ENCODE assay signal across 8 cellular contexts in genomic region chr7:100428967-100429636, GRCh38. TPM values are rescaled to one million over a fixed set of nuclear protein-coding genes. Genes with fewer than 3 reads are reported as not detected.
DNase-seq lines count a peak whose midpoint lies in the region; ATAC-seq and TF ChIP-seq lines count a peak whose summit lies in the region.

No MANE protein-coding gene starts in this region.

- ATAC-seq in GM19395 (IDR thresholded peaks at IDR 0.05; ENCODE audit: unreplicated experiment) = peak; percentile 51
- ATAC-seq in HG03565 (IDR thresholded peaks at IDR 0.05; ENCODE audit: unreplicated experiment) = peak; percentile 46
- ATAC-seq in left lung = peak; percentile 81

- H3K4me1 ChIP-seq in BLaER1 treated with 17β-estradiol and CSF1 and Interleukin-3, amounts not matched to agents 10 nM and 100 nM = peaks cover 36 to 43% (median 42%) of the 10 kb centered on the region in 10 experiments
- peaks cover 10 to 52% of the 10 kb centered on the region in 2 donors for H3K4me1 ChIP-seq in left lung

- no peaks in the 10 kb centered on the region for H3K27me3 ChIP-seq in BLaER1 treated with 17β-estradiol and CSF1 and Interleukin-3, amounts not matched to agents 10 nM and 100 nM
- H3K27me3 ChIP-seq in left lung = no peaks in the 10 kb centered on the region

- intact Hi-C loops in left lung (cut with DNase I) = no loop called here

- peaks cover 0 to 10% (median 0%) of the 10 kb centered on the region in 11 experiments; a peak in 5 of 22 replicates for H3K9me3 ChIP-seq in BLaER1 treated with 17β-estradiol and CSF1 and Interleukin-3, amounts not matched to agents 10 nM and 100 nM (replicated peaks in 1 of 11)
- H3K9me3 ChIP-seq in left lung = no peaks in the 10 kb centered on the region

- DNase-seq in NCI-H774 (lab: John Stamatoyannopoulos, UW) (peak; percentile 98), dermis blood vessel endothelial cell (peak; percentile 100), left lung (peak; percentile 100)
- DNase-seq in activated CD4-positive, alpha-beta T cell treated with anti-CD3 and anti-CD28 coated beads, Interleukin-2, amount 50 U/mL, for 48 hours = peak; percentile 100
- peak; percentile 100 for DNase-seq in stimulated activated CD4-positive, alpha-beta T cell treated with anti-CD3 and anti-CD28 coated beads, Interleukin-2, amount 100 ng/mL, for 4 hours (ENCODE audit: low read depth)

- H3K27ac ChIP-seq in BLaER1 treated with 17β-estradiol and CSF1 and Interleukin-3, amounts not matched to agents 10 nM and 100 nM = peak overlapping the region; percentile 95 to 100 (median 99)
- peak overlapping the region; percentile 99 to 100 for H3K27ac ChIP-seq in left lung

- peaks cover 27 to 44% (median 37%) of the 10 kb centered on the region in 11 experiments; a peak in 21 of 22 replicates for H4K20me1 ChIP-seq in BLaER1 treated with 17β-estradiol and CSF1 and Interleukin-3, amounts not matched to agents 10 nM and 100 nM

- peak overlapping the region; percentile 94 to 100 (median 99) for H3K9ac ChIP-seq in BLaER1 treated with 17β-estradiol and CSF1 and Interleukin-3, amounts not matched to agents 10 nM and 100 nM

- TF ChIP-seq CTCF in left lung (IDR thresholded peaks at IDR 0.05) = peak in 1 of 2 donors; percentile 60

- peak overlapping the region; percentile 79 to 99 (median 92) for H3K4me3 ChIP-seq in BLaER1 treated with 17β-estradiol and CSF1 and Interleukin-3, amounts not matched to agents 10 nM and 100 nM
- H3K4me3 ChIP-seq in left lung = peak overlapping the region; percentile 93 to 99

- peak overlapping the region; percentile 81 to 99 (median 97) for H3K4me2 ChIP-seq in BLaER1 treated with 17β-estradiol and CSF1 and Interleukin-3, amounts not matched to agents 10 nM and 100 nM

- H3K36me3 ChIP-seq in BLaER1 treated with 17β-estradiol and CSF1 and Interleukin-3, amounts not matched to agents 10 nM and 100 nM = peaks cover 17 to 35% (median 35%) of the 10 kb centered on the region in 11 experiments
- H3K36me3 ChIP-seq in left lung = peaks cover 0 to 27% of the 10 kb centered on the region in 2 donors

RNA-seq across cellular contexts. Expression of gene MEPCE, which starts 0.5 kb away (rescaled TPM):
- total RNA-seq in dermis blood vessel endothelial cell (54.3 and 56.5 TPM in 2 replicates), left lung (10 to 100 TPM; 25.0 to 33.0 TPM)

RNA-seq across cellular contexts. Expression of gene ZCWPW1, which starts 0.6 kb away (rescaled TPM):
- total RNA-seq in dermis blood vessel endothelial cell = 0.51 and 0.98 TPM in 2 replicates
- total RNA-seq in left lung = 1 to 10 TPM; 2.9 to 4.1 TPM

RNA-seq across cellular contexts. Expression of gene PPP1R35, which starts 7.2 kb away (rescaled TPM):
- total RNA-seq in dermis blood vessel endothelial cell (19.3 and 28.1 TPM in 2 replicates), left lung (10 to 100 TPM; 22.7 to 27.0 TPM)

RNA-seq across cellular contexts. Expression of gene SPACDR, which starts 35.0 kb away (rescaled TPM):
- total RNA-seq in dermis blood vessel endothelial cell = 0.34 and 0.93 TPM in 2 replicates
- 1 to 10 TPM in 1 of 2 donors, under 1 TPM in 1; 0.41 to 1.9 TPM for total RNA-seq in left lung

RNA-seq across cellular contexts. Expression of gene TSC22D4, which starts 49.9 kb away (rescaled TPM):
- 32.3 and 44.2 TPM in 2 replicates for total RNA-seq in dermis blood vessel endothelial cell
- total RNA-seq in left lung = 10 to 100 TPM; 50.1 to 55.6 TPM

Comparison
In these comparisons a context has a peak if more than half of its experiments do, and no peak if none do; other contexts are left out.
1. Peak in every context shown above with its lines: DNase-seq, ATAC-seq, H3K4me3 ChIP-seq and H3K27ac ChIP-seq.